ENCODE assay signal across 8 cellular contexts in genomic region chr11:46369458-46370152, GRCh38. TPM values are rescaled to one million over a fixed set of nuclear protein-coding genes. Genes with fewer than 3 reads are reported as not detected.
DNase-seq lines count a peak whose midpoint lies in the region; ATAC-seq lines count a peak whose summit lies in the region.

No MANE protein-coding gene starts in this region.

- peaks cover 87% of the 10 kb centered on the region for H3K36me3 ChIP-seq in effector memory CD4-positive, alpha-beta T cell (ENCODE audit: control insufficient read depth, insufficient read depth, low read length)

- CTCF ChIA-PET in activated CD4-positive, alpha-beta T cell treated with anti-CD3 and anti-CD28 coated beads for 36 hours (lab: Charles Lee): interaction anchor here (0.6 to 7.3 kb wide), 4 partner anchors 11 to 30 kb away, joined by 3 to 141 read pairs (median 12); partner anchors contain the start of gene DGKZ

- peaks cover 9% of the 10 kb centered on the region for H3K4me1 ChIP-seq in effector memory CD4-positive, alpha-beta T cell (ENCODE audit: control insufficient read depth, insufficient read depth, low read length, poor library complexity, severe bottlenecking)

- H3K4me3 Mint-ChIP-seq in activated CD4-positive, alpha-beta T cell treated with anti-CD3 and anti-CD28 coated beads for 36 hours: no peak overlapping the region
- no peak overlapping the region for H3K4me3 Mint-ChIP-seq in naive B cell

- peak overlapping the region; percentile 6 for H3K27ac ChIP-seq in effector memory CD4-positive, alpha-beta T cell (ENCODE audit: insufficient read depth, low read length, poor library complexity, severe bottlenecking)

- H3K27me3 Mint-ChIP-seq in activated CD4-positive, alpha-beta T cell treated with anti-CD3 and anti-CD28 coated beads for 36 hours: no peaks in the 10 kb centered on the region
- no peaks in the 10 kb centered on the region for H3K27me3 Mint-ChIP-seq in naive B cell

- peak; percentile 53 for ATAC-seq in GM21825 (IDR thresholded peaks at IDR 0.05; ENCODE audit: unreplicated experiment)
- peak; percentile 73 for ATAC-seq in activated CD4-positive, alpha-beta T cell treated with anti-CD3 and anti-CD28 coated beads for 36 hours
- peak; percentile 66 to 71 for ATAC-seq in naive B cell (ENCODE audit: low read depth in 2 of 2)
- no peak for ATAC-seq in GM21390 (IDR thresholded peaks at IDR 0.05; ENCODE audit: unreplicated experiment)

- POLR2A ChIA-PET in activated CD4-positive, alpha-beta T cell treated with anti-CD3 and anti-CD28 coated beads for 36 hours (lab: Charles Lee): no interaction called here

- peaks cover 14% of the 10 kb centered on the region for H3K4me1 Mint-ChIP-seq in activated CD4-positive, alpha-beta T cell treated with anti-CD3 and anti-CD28 coated beads for 36 hours
- H3K4me1 Mint-ChIP-seq in naive B cell: peaks cover 5 to 11% (median 5%) of the 10 kb centered on the region in 3 donors

- DNase-seq in DMS53 treated with DMSO at 0.1 percent for 48 hours (lab: John Stamatoyannopoulos, UW; ENCODE audit: unreplicated experiment) (peak; percentile 18), NCI-H1694 treated with DMSO at 0.1 percent for 48 hours (lab: John Stamatoyannopoulos, UW) (peak; percentile 57), naive B cell (no peak), NCI-H510A (lab: John Stamatoyannopoulos, UW) (no peak)
- DNase-seq in activated CD4-positive, alpha-beta T cell treated with anti-CD3 and anti-CD28 coated beads for 36 hours: peak; percentile 77
- no peak for DNase-seq in effector memory CD4-positive, alpha-beta T cell

- peak overlapping the region; percentile 31 for H3K27ac Mint-ChIP-seq in activated CD4-positive, alpha-beta T cell treated with anti-CD3 and anti-CD28 coated beads for 36 hours
- H3K27ac Mint-ChIP-seq in naive B cell: peak overlapping the region in 1 of 6 donors; percentile 61

- no peaks in the 10 kb centered on the region for H3K9me3 Mint-ChIP-seq in activated CD4-positive, alpha-beta T cell treated with anti-CD3 and anti-CD28 coated beads for 36 hours (ENCODE audit: low read depth)
- no peaks in the 10 kb centered on the region for H3K9me3 Mint-ChIP-seq in naive B cell

- intact Hi-C loops in activated CD4-positive, alpha-beta T cell treated with anti-CD3 and anti-CD28 coated beads for 36 hours (cut with DNase I, micrococcal nuclease): loop anchor here (1.0 to 10.0 kb wide), 3 partner anchors 65 to 169 kb away; no protein-coding TSS in a partner anchor

- no peaks in the 10 kb centered on the region for H3K27me3 ChIP-seq in effector memory CD4-positive, alpha-beta T cell (replicated peaks; ENCODE audit: control insufficient read depth, insufficient read depth, low read length, poor library complexity, severe bottlenecking)

- no peak overlapping the region for H3K4me3 ChIP-seq in effector memory CD4-positive, alpha-beta T cell (ENCODE audit: insufficient read depth, low read depth, low read length, poor library complexity, severe bottlenecking)

- H3K9me3 ChIP-seq in effector memory CD4-positive, alpha-beta T cell (ENCODE audit: control insufficient read depth, low read length): no peaks in the 10 kb centered on the region

- peaks cover 17% of the 10 kb centered on the region for H3K36me3 Mint-ChIP-seq in activated CD4-positive, alpha-beta T cell treated with anti-CD3 and anti-CD28 coated beads for 36 hours (ENCODE audit: low read depth)
- H3K36me3 Mint-ChIP-seq in naive B cell: no peaks in the 10 kb centered on the region

RNA-seq across cellular contexts. Expression of gene MDK, which starts 11.9 kb away (rescaled TPM):
- 1 to 10 TPM; 3.0 to 6.7 TPM for total RNA-seq in activated CD4-positive, alpha-beta T cell treated with anti-CD3 and anti-CD28 coated beads for 36 hours
- polyA plus RNA-seq in naive B cell (ENCODE audit: low read depth in 6 of 6): 1 to 10 TPM in 3 of 6 donors, under 1 TPM in 2, not detected in 1; 0.52 to 1.8 (median 1.5) TPM

RNA-seq across cellular contexts. Expression of gene CHRM4, which starts 22.0 kb away (rescaled TPM):
- total RNA-seq in activated CD4-positive, alpha-beta T cell treated with anti-CD3 and anti-CD28 coated beads for 36 hours: under 1 TPM in 1 of 2 experiments, not detected in 1; 0.19 TPM
- polyA plus RNA-seq in naive B cell (ENCODE audit: low read depth in 6 of 6): under 1 TPM in 5 of 6 donors, not detected in 1; 0.27 to 0.94 (median 0.34) TPM

RNA-seq across cellular contexts. Expression of gene DGKZ, which starts 22.3 kb away (rescaled TPM):
- 100 to 1,000 TPM in 1 of 2 experiments, 10 to 100 TPM in 1; 87.6 to 101 TPM for total RNA-seq in activated CD4-positive, alpha-beta T cell treated with anti-CD3 and anti-CD28 coated beads for 36 hours
- 10 to 100 TPM in 1 of 6 donors, 1 to 10 TPM in 5; 2.5 to 13.7 (median 7.9) TPM for polyA plus RNA-seq in naive B cell (ENCODE audit: low read depth in 6 of 6)

Comparison
In these comparisons a context has a peak if more than half of its experiments do, and no peak if none do; other contexts are left out.
1. DNase-seq: peak in DMS53 treated with DMSO at 0.1 percent for 48 hours (single experiment), NCI-H1694 treated with DMSO at 0.1 percent for 48 hours (single experiment) and activated CD4-positive, alpha-beta T cell treated with anti-CD3 and anti-CD28 coated beads for 36 hours (single experiment); none in effector memory CD4-positive, alpha-beta T cell (0 of 3), naive B cell (single experiment) and NCI-H510A (single experiment).